11 cellular contexts compared by ENCODE assay signal in the genomic region with DNA sequence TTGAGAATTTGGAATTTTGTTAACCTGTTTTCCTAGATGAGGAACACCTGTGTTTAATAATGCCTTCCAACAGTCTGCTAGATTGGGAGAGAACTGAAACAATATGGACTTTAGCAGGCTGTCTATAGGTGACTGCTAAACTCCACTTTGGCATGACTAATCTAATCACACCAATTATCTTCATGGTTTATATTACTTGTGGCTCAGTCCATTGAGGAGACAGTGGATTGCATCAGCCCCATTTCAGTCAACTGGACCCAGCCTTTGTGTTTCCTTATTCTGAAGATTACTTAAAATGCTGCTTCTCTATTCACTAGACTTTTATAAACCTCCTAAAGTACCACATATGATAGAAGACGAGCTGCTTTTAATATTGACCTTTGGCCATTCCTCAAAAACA.
DNase-seq lines count a peak whose midpoint lies in the region; ATAC-seq, FAIRE-seq and TF ChIP-seq lines count a peak whose summit lies in the region.
"Had no signal": no experiment of that assay in that cellular context is flagged by ENCODE, and none has a peak within 500 bp of the region (broad histone marks: within the 10 kb centered on the region; RNA-seq: fewer than 3 reads in every experiment).

No MANE protein-coding gene starts in this region.

- H3K4me1 ChIP-seq in endothelial cell of umbilical vein (ENCODE audit: control insufficient read depth, extremely low read depth, insufficient read depth, low read length) (peaks cover 4% of the 10 kb centered on the region), aorta (ENCODE audit: control insufficient read depth in 1 of 2, insufficient read depth in 2 of 2, low read length in 2 of 2) (peaks cover 0 to 2% of the 10 kb centered on the region in 2 donors)
- H3K4me1 ChIP-seq: psoas muscle had no signal

- WGBS in aorta, 2 donors = 87 to 92% methylated on average over 1 of the region's 1 CpG

- no peaks in the 10 kb centered on the region for H4K20me1 ChIP-seq in endothelial cell of umbilical vein (replicated peaks; ENCODE audit: control insufficient read depth, extremely low read depth, insufficient read depth, low read length)

- H3K27me3 Mint-ChIP-seq in progenitor cell of endocrine pancreas = no peaks in the 10 kb centered on the region
- H3K27me3 Mint-ChIP-seq in stimulated activated naive CD8-positive, alpha-beta T cell treated with anti-CD3 and anti-CD28 coated beads, Interleukin-15, amount 100 ng/mL, for 72 hours = no peaks in the 10 kb centered on the region

- no TSS peak for BruUV-seq in endothelial cell of umbilical vein (replicated peaks; lab: Mats Ljungman, UMichigan)

- no peak overlapping the region for H3K4me2 ChIP-seq in endothelial cell of umbilical vein (ENCODE audit: insufficient read depth, low read length)

- TF ChIP-seq POLR2A in endothelial cell of umbilical vein (IDR thresholded peaks at IDR 0.05; ENCODE audit: low read depth, low read length) = no peak

- H3K27ac Mint-ChIP-seq in progenitor cell of endocrine pancreas = peak overlapping the region; percentile 43
- no peak overlapping the region for H3K27ac Mint-ChIP-seq in stimulated activated naive CD8-positive, alpha-beta T cell treated with anti-CD3 and anti-CD28 coated beads, Interleukin-15, amount 100 ng/mL, for 72 hours
- H3K27ac Mint-ChIP-seq: activated naive CD8-positive, alpha-beta T cell had no signal

- POLR2A ChIA-PET in endothelial cell of umbilical vein (lab: Charles Lee) = no interaction called here

- H3K9me3 ChIP-seq in endothelial cell of umbilical vein (replicated peaks; ENCODE audit: control insufficient read depth, insufficient read depth, low read length) = no peaks in the 10 kb centered on the region
- H3K9me3 ChIP-seq in aorta (ENCODE audit: control insufficient read depth, low read length) = no peaks in the 10 kb centered on the region
- H3K9me3 ChIP-seq: psoas muscle had no signal

- TF ChIP-seq CTCF in endothelial cell of umbilical vein (IDR thresholded peaks at IDR 0.05; ENCODE audit: extremely low read depth in 1 of 2, insufficient read depth in 1 of 2, low read depth in 1 of 2, low read length in 2 of 2) = no peak
- TF ChIP-seq CTCF in progenitor cell of endocrine pancreas (IDR thresholded peaks at IDR 0.05; ENCODE audit: unreplicated experiment) = no peak

- no peak overlapping the region for H3K9ac ChIP-seq in endothelial cell of umbilical vein (replicated peaks; ENCODE audit: extremely low read depth, insufficient read depth, low read length)

- H3K36me3 ChIP-seq in endothelial cell of umbilical vein (ENCODE audit: control insufficient read depth in 2 of 2, extremely low read depth in 1 of 2, insufficient read depth in 2 of 2, low read length in 2 of 2) (no peaks in the 10 kb centered on the region), aorta (ENCODE audit: control insufficient read depth in 1 of 2, insufficient read depth in 2 of 2, low read length in 1 of 2) (no peaks in the 10 kb centered on the region)

- no peaks in the 10 kb centered on the region for H3K9me1 ChIP-seq in endothelial cell of umbilical vein (replicated peaks; ENCODE audit: control insufficient read depth, extremely low read depth, insufficient read depth, low read length)

- no peak overlapping the region for H3K4me3 Mint-ChIP-seq in progenitor cell of endocrine pancreas (ENCODE audit: low read depth)
- no peak overlapping the region for H3K4me3 Mint-ChIP-seq in stimulated activated naive CD8-positive, alpha-beta T cell treated with anti-CD3 and anti-CD28 coated beads, Interleukin-15, amount 100 ng/mL, for 72 hours
- H3K4me3 Mint-ChIP-seq: activated naive CD8-positive, alpha-beta T cell had no signal

- peak overlapping the region; percentile 13 for H2AFZ ChIP-seq in endothelial cell of umbilical vein (ENCODE audit: low read depth, low read length)

- intact Hi-C loops in endothelial cell of umbilical vein (cut with micrococcal nuclease) (loop anchor here (1.0 to 10.0 kb wide), 9 partner anchors 97 to 1241 kb away; no protein-coding TSS in a partner anchor), aorta (cut with DNase I) (loop anchor here (5.0 to 10.0 kb wide), 4 partner anchors 161 to 586 kb away; a partner anchor contains a TSS)

- H3K9me3 Mint-ChIP-seq in progenitor cell of endocrine pancreas (ENCODE audit: low read depth) = peaks cover 7% of the 10 kb centered on the region
- peaks cover 2 to 3% of the 10 kb centered on the region in 2 donors for H3K9me3 Mint-ChIP-seq in stimulated activated naive CD8-positive, alpha-beta T cell treated with anti-CD3 and anti-CD28 coated beads, Interleukin-15, amount 100 ng/mL, for 72 hours

- H3K27ac ChIP-seq in endothelial cell of umbilical vein (ENCODE audit: insufficient read depth, low read depth, low read length) (no peak overlapping the region), aorta (ENCODE audit: low read depth in 1 of 2, low read length in 2 of 2) (no peak overlapping the region)
- H3K27ac ChIP-seq: dorsolateral prefrontal cortex, psoas muscle had no signal

- peaks cover 5% of the 10 kb centered on the region for H3K36me3 Mint-ChIP-seq in progenitor cell of endocrine pancreas (ENCODE audit: insufficient read depth)
- H3K36me3 Mint-ChIP-seq: activated naive CD8-positive, alpha-beta T cell had no signal

- H3K4me3 ChIP-seq in endothelial cell of umbilical vein (replicated peaks in 1 of 3; ENCODE audit: insufficient read depth in 1 of 3, low read depth in 1 of 3, low read length in 3 of 3) (no peak overlapping the region), aorta (ENCODE audit: low read length in 2 of 2) (no peak overlapping the region)
- H3K4me3 ChIP-seq: dorsolateral prefrontal cortex, psoas muscle had no signal

- FAIRE-seq in endothelial cell of umbilical vein (lab: Jason Lieb, UNC) = peak; percentile 26

- dilution Hi-C loops in endothelial cell of umbilical vein (cut with MboI; ENCODE audit: extremely low pct_ligation_motif_present, low sequenced_read_pairs) = no loop called here

- CTCF ChIA-PET in endothelial cell of umbilical vein (lab: Charles Lee) = interaction anchor here (1.6 to 3.3 kb wide), 5 partner anchors 10 to 583 kb away, joined by 3 to 20 read pairs (median 13); no protein-coding TSS in a partner anchor

- no peaks in the 10 kb centered on the region for H3K79me2 ChIP-seq in endothelial cell of umbilical vein (ENCODE audit: control insufficient read depth, insufficient read depth, low read length)

- DNase-seq in HT1080 (ENCODE audit: low read depth) (peak; percentile 22), NOMO-1 treated with dmso at 0.1 percent for 144 hours (lab: John Stamatoyannopoulos, UW; ENCODE audit: unreplicated experiment) (peak; percentile 78), endothelial cell of umbilical vein (ENCODE audit: low read depth, low spot score) (no peak), progenitor cell of endocrine pancreas (ENCODE audit: low spot score, unreplicated experiment) (no peak), NCI-H2029 treated with DMSO at 0.1 percent for 48 hours (lab: John Stamatoyannopoulos, UW) (no peak), aorta (no peak)
- DNase-seq in stimulated activated naive CD8-positive, alpha-beta T cell treated with anti-CD3 and anti-CD28 coated beads, Interleukin-15, amount 100 ng/mL, for 72 hours = no peak
- DNase-seq: psoas muscle; stimulated activated CD4-positive, alpha-beta T cell treated with anti-CD3 and anti-CD28 coated beads, Interleukin-4, amount 100 ng/mL, for 4 hours had no signal

- H3K27me3 ChIP-seq in endothelial cell of umbilical vein (ENCODE audit: control insufficient read depth in 2 of 2, insufficient read depth in 2 of 2, low read length in 2 of 2) (no peaks in the 10 kb centered on the region), aorta (ENCODE audit: control insufficient read depth in 1 of 2, insufficient read depth in 2 of 2, low read length in 1 of 2) (no peaks in the 10 kb centered on the region)
- H3K27me3 ChIP-seq: dorsolateral prefrontal cortex had no signal

- H3K4me1 Mint-ChIP-seq in progenitor cell of endocrine pancreas (ENCODE audit: low read depth) = peaks cover 39% of the 10 kb centered on the region
- H3K4me1 Mint-ChIP-seq in stimulated activated naive CD8-positive, alpha-beta T cell treated with anti-CD3 and anti-CD28 coated beads, Interleukin-15, amount 100 ng/mL, for 72 hours = peaks cover 3% of the 10 kb centered on the region

- no peak for ATAC-seq in stimulated activated naive CD8-positive, alpha-beta T cell treated with anti-CD3 and anti-CD28 coated beads, Interleukin-15, amount 100 ng/mL, for 72 hours
- ATAC-seq in aorta (ENCODE audit: low FRiP score) = no peak

TF ChIP-seq in endothelial cell of umbilical vein, 7 proteins besides CTCF, POLR2A, EP300 and RAD21:
- TF ChIP-seq POLR2AphosphoS5 (IDR thresholded peaks at IDR 0.05; ENCODE audit: insufficient read depth, low read depth, low read length) (no peak), FOS (IDR thresholded peaks at IDR 0.05; ENCODE audit: borderline replicate concordance, insufficient read depth, low read length) (no peak), GATA2 (IDR thresholded peaks at IDR 0.05; ENCODE audit: insufficient read depth, insufficient read length, low read depth, low read length) (no peak), JUN (IDR thresholded peaks at IDR 0.05; ENCODE audit: borderline replicate concordance, insufficient read depth, insufficient read length, low read depth) (no peak), EZH2 (IDR thresholded peaks at IDR 0.05; ENCODE audit: borderline replicate concordance, low read depth, low read length, severe bottlenecking) (no peak), MYC (IDR thresholded peaks at IDR 0.05; ENCODE audit: low read depth, low read length) (no peak)
- TF ChIP-seq, protein P1, sequence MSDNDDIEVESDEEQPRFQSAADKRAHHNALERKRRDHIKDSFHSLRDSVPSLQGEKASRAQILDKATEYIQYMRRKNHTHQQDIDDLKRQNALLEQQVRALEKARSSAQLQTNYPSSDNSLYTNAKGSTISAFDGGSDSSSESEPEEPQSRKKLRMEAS (IDR thresholded peaks at IDR 0.05; ENCODE audit: insufficient read depth, insufficient read length) = no peak

Comparison
In these comparisons a context has a peak if more than half of its experiments do, and no peak if none do; other contexts are left out.
1. DNase-seq: peak in HT1080 (single experiment) and NOMO-1 treated with dmso at 0.1 percent for 144 hours (single experiment); none in endothelial cell of umbilical vein (single experiment), progenitor cell of endocrine pancreas (single experiment), NCI-H2029 treated with DMSO at 0.1 percent for 48 hours (single experiment), stimulated activated naive CD8-positive, alpha-beta T cell treated with anti-CD3 and anti-CD28 coated beads, Interleukin-15, amount 100 ng/mL, for 72 hours (0 of 2) and aorta (0 of 2).